17 cellular contexts compared by ENCODE assay signal in the genomic region with DNA sequence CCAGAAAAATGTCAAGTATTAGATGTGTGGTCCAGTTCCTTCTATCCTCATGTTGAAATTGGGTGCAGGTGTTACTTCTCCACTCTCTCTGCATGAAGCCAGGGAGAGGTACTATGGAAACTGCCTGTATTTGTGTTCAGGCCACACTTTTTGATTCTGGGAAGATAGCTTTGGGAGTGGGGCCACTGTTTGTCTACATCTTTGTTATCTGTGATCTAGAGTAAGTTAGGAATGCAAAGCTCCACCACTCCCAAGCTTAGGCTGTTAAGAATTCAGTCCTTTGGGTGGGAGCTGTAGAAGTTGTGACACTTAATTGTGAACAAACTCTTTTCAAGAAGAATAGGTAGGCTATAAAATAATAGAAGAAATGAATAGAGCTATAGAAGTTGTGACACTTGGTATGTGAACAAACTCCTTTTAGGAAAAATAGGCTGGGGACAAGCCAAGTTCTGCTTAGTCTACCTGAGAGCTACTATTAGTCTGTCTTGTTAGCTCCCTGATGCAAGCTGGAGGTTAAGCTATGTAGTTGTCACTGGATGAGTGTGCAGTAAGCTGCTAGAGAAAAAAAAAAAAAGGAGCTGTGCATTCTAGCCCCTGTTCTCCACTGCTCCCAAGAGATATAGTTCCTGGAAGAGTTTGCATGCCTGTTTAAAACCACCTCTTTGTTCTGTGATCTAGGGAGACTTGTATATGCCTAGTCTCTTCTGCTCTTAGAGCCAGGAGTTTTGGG. TPM values are rescaled to one million over a fixed set of nuclear protein-coding genes. Genes with fewer than 3 reads are reported as not detected.
DNase-seq lines count a peak whose midpoint lies in the region; ATAC-seq and TF ChIP-seq lines count a peak whose summit lies in the region.
"Had no signal": no experiment of that assay in that cellular context is flagged by ENCODE, and none has a peak within 500 bp of the region (broad histone marks: within the 10 kb centered on the region; RNA-seq: fewer than 3 reads in every experiment).

No MANE protein-coding gene starts in this region.

- BruUV-seq in Caco-2 (replicated peaks; lab: Mats Ljungman, UMichigan), result no TSS peak

- H3K4me3 ChIP-seq in Caco-2 (ENCODE audit: low read depth, low read length), result no peak overlapping the region
- H3K4me3 ChIP-seq in osteoblast (ENCODE audit: insufficient read depth, low read length), result no peak overlapping the region
- H3K4me3 ChIP-seq: GM12878 had no signal

- H2AFZ ChIP-seq in osteoblast (ENCODE audit: low read length), result no peak overlapping the region

- DNase-seq in Caco-2 (peak; percentile 75 to 81), amniotic epithelial cell (ENCODE audit: low read depth) (peak; percentile 3), left kidney (ENCODE audit: low read depth, low spot score) (peak; percentile 3), osteoblast (ENCODE audit: insufficient read length, low spot score, missing footprints) (peak; percentile 54), DMS153 treated with DMSO at 0.1 percent for 48 hours (lab: John Stamatoyannopoulos, UW; ENCODE audit: unreplicated experiment) (no peak), NAMALWA (ENCODE audit: low spot score) (no peak)
- no peak for DNase-seq in activated CD4-positive, alpha-beta memory T cell treated with anti-CD3 and anti-CD28 coated beads for 36 hours
- DNase-seq: CD8-positive, alpha-beta T cell; COR-L47; DMS53; GOT3; H9 had no signal

- H3K27me3 ChIP-seq in Caco-2 (replicated peaks; ENCODE audit: control insufficient read depth, insufficient read depth, low read length) (no peaks in the 10 kb centered on the region), osteoblast (ENCODE audit: insufficient read depth, low read length) (no peaks in the 10 kb centered on the region)

- no peak overlapping the region for H3K4me2 ChIP-seq in osteoblast (ENCODE audit: insufficient read depth, low read length)

- H3K27ac ChIP-seq in osteoblast (ENCODE audit: low read depth, low read length), result no peak overlapping the region
- H3K27ac ChIP-seq: 22Rv1 had no signal

- H3K4me3 Mint-ChIP-seq in Caco-2 (ENCODE audit: unreplicated experiment), result peak overlapping the region; percentile 65
- H3K4me3 Mint-ChIP-seq in activated CD4-positive, alpha-beta memory T cell treated with anti-CD3 and anti-CD28 coated beads for 36 hours, result no peak overlapping the region
- H3K4me3 Mint-ChIP-seq: CD14-positive monocyte; CD8-positive, alpha-beta T cell; H9 had no signal

- ATAC-seq in GM19397 (IDR thresholded peaks at IDR 0.05; ENCODE audit: unreplicated experiment), result no peak
- ATAC-seq: CD8-positive, alpha-beta T cell; GM12878 had no signal

- H3K27me3 Mint-ChIP-seq in Caco-2 (ENCODE audit: insufficient read depth, unreplicated experiment), result no peaks in the 10 kb centered on the region
- H3K27me3 Mint-ChIP-seq in activated CD4-positive, alpha-beta memory T cell treated with anti-CD3 and anti-CD28 coated beads for 36 hours, result no peaks in the 10 kb centered on the region

- peaks cover 22% of the 10 kb centered on the region for H3K36me3 Mint-ChIP-seq in Caco-2 (ENCODE audit: insufficient read depth, unreplicated experiment)
- H3K36me3 Mint-ChIP-seq in activated CD4-positive, alpha-beta memory T cell treated with anti-CD3 and anti-CD28 coated beads for 36 hours, result no peaks in the 10 kb centered on the region
- H3K36me3 Mint-ChIP-seq: CD14-positive monocyte; CD8-positive, alpha-beta T cell had no signal

- H3K9me3 ChIP-seq in Caco-2 (0 out of 2 replicates have a peak, but pooled peaks cover 2% of the 10 kb centered on the region), osteoblast (ENCODE audit: low read depth, low read length) (no peaks in the 10 kb centered on the region)

- intact Hi-C loops in Caco-2 (cut with micrococcal nuclease; ENCODE audit: unreplicated experiment), result loop anchor here (1.0 to 2.0 kb wide), 5 partner anchors 14 to 123 kb away; no protein-coding TSS in a partner anchor
- intact Hi-C loops in activated CD4-positive, alpha-beta memory T cell treated with anti-CD3 and anti-CD28 coated beads for 36 hours (cut with micrococcal nuclease), result no loop called here

- H3K36me3 ChIP-seq in Caco-2 (ENCODE audit: control insufficient read depth, insufficient read depth, low read length) (no peaks in the 10 kb centered on the region), osteoblast (ENCODE audit: insufficient read depth, low read length) (no peaks in the 10 kb centered on the region)

- H3K27ac Mint-ChIP-seq in Caco-2 (ENCODE audit: unreplicated experiment), result peak overlapping the region; percentile 100
- H3K27ac Mint-ChIP-seq in activated CD4-positive, alpha-beta memory T cell treated with anti-CD3 and anti-CD28 coated beads for 36 hours, result no peak overlapping the region
- H3K27ac Mint-ChIP-seq: CD14-positive monocyte; CD8-positive, alpha-beta T cell; H9 had no signal

- no peaks in the 10 kb centered on the region for H4K20me1 ChIP-seq in osteoblast (ENCODE audit: insufficient read depth, low read length)

- no peaks in the 10 kb centered on the region for H3K79me2 ChIP-seq in osteoblast (ENCODE audit: insufficient read depth, low read length)

- peaks cover 28% of the 10 kb centered on the region for H3K4me1 ChIP-seq in Caco-2
- no peaks in the 10 kb centered on the region for H3K4me1 ChIP-seq in osteoblast (ENCODE audit: insufficient read depth, low read length)

- CTCF ChIA-PET in Caco-2 (lab: Charles Lee), result interaction anchor here (1.2 to 1.6 kb wide), 2 partner anchors 14 to 43 kb away, joined by 4 to 13 read pairs; no protein-coding TSS in a partner anchor
- CTCF ChIA-PET in activated CD4-positive, alpha-beta memory T cell treated with anti-CD3 and anti-CD28 coated beads for 36 hours (lab: Charles Lee), result no interaction called here

- H3K9me3 Mint-ChIP-seq in Caco-2 (ENCODE audit: unreplicated experiment), result peaks cover 40% of the 10 kb centered on the region
- H3K9me3 Mint-ChIP-seq in activated CD4-positive, alpha-beta memory T cell treated with anti-CD3 and anti-CD28 coated beads for 36 hours, result peaks cover 26% of the 10 kb centered on the region
- H3K9me3 Mint-ChIP-seq: H9 had no signal

- POLR2A ChIA-PET in Caco-2 (lab: Charles Lee), result interaction anchor here (0.6 to 1.3 kb wide), 3 partner anchors 14 to 1222 kb away, joined by 4 to 9 read pairs (median 4); no protein-coding TSS in a partner anchor
- POLR2A ChIA-PET in activated CD4-positive, alpha-beta memory T cell treated with anti-CD3 and anti-CD28 coated beads for 36 hours (lab: Charles Lee), result no interaction called here

- peaks cover 32% of the 10 kb centered on the region for H3K4me1 Mint-ChIP-seq in Caco-2 (ENCODE audit: low read depth, unreplicated experiment)
- H3K4me1 Mint-ChIP-seq in activated CD4-positive, alpha-beta memory T cell treated with anti-CD3 and anti-CD28 coated beads for 36 hours (ENCODE audit: low read depth), result no peaks in the 10 kb centered on the region
- H3K4me1 Mint-ChIP-seq: CD14-positive monocyte, H9 had no signal

- TF ChIP-seq CTCF in Caco-2 (IDR thresholded peaks at IDR 0.05; ENCODE audit: insufficient read depth in 1 of 2, low read depth in 1 of 2, low read length in 1 of 2, severe bottlenecking in 1 of 2, unreplicated experiment in 1 of 2) (no peak), osteoblast (IDR thresholded peaks at IDR 0.05; ENCODE audit: extremely low read depth, low read depth, low read length) (no peak)

RNA-seq across cellular contexts. Expression of gene GFRAL, which starts 7.1 kb away (rescaled TPM):
- total RNA-seq in Caco-2 (2022) (0.16 TPM in 1 of 2 replicates, not detected in the other), osteoblast (not detected in 2 replicates)
- total RNA-seq in activated CD4-positive, alpha-beta memory T cell treated with anti-CD3 and anti-CD28 coated beads for 36 hours, result not detected
- total RNA-seq: A673; CD8-positive, alpha-beta T cell; GM12878; H9 had no signal

Comparison
In these comparisons a context has a peak if more than half of its experiments do, and no peak if none do; other contexts are left out.
1. DNase-seq: peak in Caco-2 (2 of 2), amniotic epithelial cell (single experiment), left kidney (single experiment) and osteoblast (single experiment); none in DMS153 treated with DMSO at 0.1 percent for 48 hours (single experiment), NAMALWA (single experiment) and activated CD4-positive, alpha-beta memory T cell treated with anti-CD3 and anti-CD28 coated beads for 36 hours (single experiment).